1 cellular context compared by ENCODE assay signal in the genomic region with DNA sequence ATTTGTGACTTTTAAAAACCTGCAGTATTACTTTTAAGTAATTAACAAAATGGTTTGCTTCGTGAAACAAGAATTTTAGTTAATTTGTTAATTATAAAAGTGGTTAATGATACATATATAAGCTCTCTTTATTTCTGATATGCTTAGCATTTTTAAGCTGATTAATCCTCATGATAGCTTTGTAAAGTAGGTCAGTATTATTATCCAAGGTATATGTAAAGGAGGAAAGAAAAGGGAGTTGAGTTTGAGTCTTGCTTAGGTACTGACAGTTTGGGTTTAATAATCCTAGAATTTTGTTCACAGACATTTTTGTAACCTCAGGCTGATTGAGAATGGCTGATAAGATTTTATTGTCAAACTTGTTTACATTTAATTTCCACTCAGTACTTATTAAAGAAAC.
TF ChIP-seq lines count a peak whose summit lies in the region.

No MANE protein-coding gene starts in this region.

TF ChIP-seq in endothelial cell of umbilical vein, 7 proteins besides CTCF, POLR2A, EP300 and RAD21:
- TF ChIP-seq MYC (IDR thresholded peaks at IDR 0.05; ENCODE audit: low read depth, low read length) = no peak
- no peak for TF ChIP-seq GATA2 (IDR thresholded peaks at IDR 0.05; ENCODE audit: insufficient read depth, insufficient read length, low read depth, low read length)
- no peak for TF ChIP-seq EZH2 (IDR thresholded peaks at IDR 0.05; ENCODE audit: borderline replicate concordance, low read depth, low read length, severe bottlenecking)
- no peak for TF ChIP-seq FOS (IDR thresholded peaks at IDR 0.05; ENCODE audit: borderline replicate concordance, insufficient read depth, low read length)
- TF ChIP-seq, protein P1, sequence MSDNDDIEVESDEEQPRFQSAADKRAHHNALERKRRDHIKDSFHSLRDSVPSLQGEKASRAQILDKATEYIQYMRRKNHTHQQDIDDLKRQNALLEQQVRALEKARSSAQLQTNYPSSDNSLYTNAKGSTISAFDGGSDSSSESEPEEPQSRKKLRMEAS (IDR thresholded peaks at IDR 0.05; ENCODE audit: insufficient read depth, insufficient read length) = no peak
- TF ChIP-seq JUN (IDR thresholded peaks at IDR 0.05; ENCODE audit: borderline replicate concordance, insufficient read depth, insufficient read length, low read depth) = no peak
- TF ChIP-seq POLR2AphosphoS5 (IDR thresholded peaks at IDR 0.05; ENCODE audit: insufficient read depth, low read depth, low read length) = no peak
